In genomic region chr14:79082883-79083282, GRCh38 we compare ENCODE assay signal across 6 cellular contexts.
"Had no signal": no experiment of that assay in that cellular context is flagged by ENCODE, and none has a peak within 500 bp of the region (broad histone marks: within the 10 kb centered on the region; RNA-seq: fewer than 3 reads in every experiment).

No MANE protein-coding gene starts in this region.

- DNase-seq: IMR-90, KBM-7, KG1 had no signal

- H3K4me3 ChIP-seq: K562 had no signal

- H3K27ac ChIP-seq: HL-60 had no signal

- ATAC-seq: HepG2, K562 had no signal
